Comparison of ENCODE assay signal across 8 cellular contexts in the genomic region with DNA sequence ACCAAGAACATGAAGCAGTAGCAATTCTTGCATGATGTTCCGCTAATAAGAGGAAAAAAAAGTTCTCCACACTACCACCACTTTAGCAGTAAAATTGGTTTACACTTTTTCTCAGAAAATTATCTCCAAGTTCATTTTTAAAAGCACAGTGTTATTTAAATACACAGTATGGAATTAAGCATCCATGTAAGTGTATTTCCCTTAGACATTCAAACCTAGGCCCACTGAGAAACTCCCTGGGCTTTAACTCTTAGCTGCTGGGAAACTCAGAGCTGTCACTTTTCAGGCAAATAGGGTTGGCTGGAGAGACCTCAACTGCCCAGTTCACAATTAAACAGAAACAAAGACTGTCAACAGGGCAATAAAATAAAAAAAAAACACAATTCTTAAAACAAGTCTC. TPM values are rescaled to one million over a fixed set of nuclear protein-coding genes. Genes with fewer than 3 reads are reported as not detected.
DNase-seq lines count a peak whose midpoint lies in the region; ATAC-seq, FAIRE-seq and TF ChIP-seq lines count a peak whose summit lies in the region.

No MANE protein-coding gene starts in this region.

- H3K36me3 Mint-ChIP-seq in activated CD8-positive, alpha-beta memory T cell treated with anti-CD3 and anti-CD28 coated beads, Interleukin-2, amount 10 ng/mL, durations not matched to agents 7 days and 5 days: peaks cover 2% of the 10 kb centered on the region
- H3K36me3 Mint-ChIP-seq in astrocyte (ENCODE audit: low read depth, unreplicated experiment): peaks cover 2% of the 10 kb centered on the region

- 63% methylated on average over 1 of the region's 1 CpG for WGBS in right lobe of liver (ENCODE audit: insufficient coverage, low coverage, low lambda C conversion rate, missing lambda C conversion rate)
- 85 to 88% methylated on average over 1 of the region's 1 CpG for WGBS in thyroid gland, 2 donors

- H3K9me3 Mint-ChIP-seq in activated CD8-positive, alpha-beta memory T cell treated with anti-CD3 and anti-CD28 coated beads, Interleukin-2, amount 10 ng/mL, durations not matched to agents 7 days and 5 days (ENCODE audit: low read depth): no peaks in the 10 kb centered on the region
- no peaks in the 10 kb centered on the region for H3K9me3 Mint-ChIP-seq in astrocyte (ENCODE audit: unreplicated experiment)

- H3K27ac ChIP-seq in astrocyte (ENCODE audit: low read depth, low read length) (no peak overlapping the region), right lobe of liver (peak overlapping the region in 2 of 3 donors; percentile 82 to 98), thyroid gland (peak overlapping the region in 2 of 3 donors; percentile 94 to 97)

- H3K4me3 Mint-ChIP-seq in activated CD8-positive, alpha-beta memory T cell treated with anti-CD3 and anti-CD28 coated beads, Interleukin-2, amount 10 ng/mL, durations not matched to agents 7 days and 5 days: peak overlapping the region; percentile 84
- H3K4me3 Mint-ChIP-seq in astrocyte (ENCODE audit: unreplicated experiment): peak overlapping the region; percentile 100

- peaks cover 20% of the 10 kb centered on the region for H3K27me3 Mint-ChIP-seq in activated CD8-positive, alpha-beta memory T cell treated with anti-CD3 and anti-CD28 coated beads, Interleukin-2, amount 10 ng/mL, durations not matched to agents 7 days and 5 days
- no peaks in the 10 kb centered on the region for H3K27me3 Mint-ChIP-seq in astrocyte (ENCODE audit: low read depth, unreplicated experiment)

- H3K9ac ChIP-seq in astrocyte (ENCODE audit: low read length): peak overlapping the region; percentile 95

- CTCF ChIA-PET in activated CD8-positive, alpha-beta memory T cell treated with anti-CD3 and anti-CD28 coated beads, Interleukin-2, amount 10 ng/mL, durations not matched to agents 7 days and 5 days (lab: Charles Lee): interaction anchor here (0.8 kb wide), 1 partner anchor 182 kb away, joined by 3 read pairs; no protein-coding TSS in a partner anchor

- H3K4me1 ChIP-seq in astrocyte (ENCODE audit: insufficient read depth, low read length) (peaks cover 18% of the 10 kb centered on the region), right lobe of liver (peaks cover 0 to 37% (median 18%) of the 10 kb centered on the region in 4 donors), thyroid gland (peaks cover 22 to 37% of the 10 kb centered on the region in 2 donors)

- H3K4me3 ChIP-seq in astrocyte (ENCODE audit: insufficient read depth, low read depth, low read length) (peak overlapping the region; percentile 71), right lobe of liver (peak overlapping the region in 1 of 3 donors; percentile 72), thyroid gland (replicated peaks in 1 of 3) (peak overlapping the region in 1 of 3 donors; percentile 70)

- H3K27me3 ChIP-seq in astrocyte (ENCODE audit: insufficient read depth, low read length): no peaks in the 10 kb centered on the region
- no peaks in the 10 kb centered on the region for H3K27me3 ChIP-seq in right lobe of liver
- no peaks in the 10 kb centered on the region for H3K27me3 ChIP-seq in thyroid gland

- TF ChIP-seq POLR2A in right lobe of liver (IDR thresholded peaks at IDR 0.05) (no peak), thyroid gland (IDR thresholded peaks at IDR 0.05) (no peak)

- peaks cover 45% of the 10 kb centered on the region for H4K20me1 ChIP-seq in astrocyte (ENCODE audit: insufficient read depth, low read length)

- H3K4me1 Mint-ChIP-seq in activated CD8-positive, alpha-beta memory T cell treated with anti-CD3 and anti-CD28 coated beads, Interleukin-2, amount 10 ng/mL, durations not matched to agents 7 days and 5 days: peaks cover 31% of the 10 kb centered on the region
- H3K4me1 Mint-ChIP-seq in astrocyte (ENCODE audit: low read depth, unreplicated experiment): peaks cover 40% of the 10 kb centered on the region

- no peak overlapping the region for H2AFZ ChIP-seq in astrocyte (ENCODE audit: low read depth, low read length)

- H3K4me2 ChIP-seq in astrocyte (ENCODE audit: low read length): peak overlapping the region; percentile 95

- H3K9me3 ChIP-seq in astrocyte (ENCODE audit: insufficient read depth, low read depth, low read length): no peaks in the 10 kb centered on the region
- H3K9me3 ChIP-seq in right lobe of liver: no peaks in the 10 kb centered on the region
- H3K9me3 ChIP-seq in thyroid gland: no peaks in the 10 kb centered on the region

- H3K79me2 ChIP-seq in astrocyte (ENCODE audit: insufficient read depth, low read length): peaks cover 71% of the 10 kb centered on the region

- FAIRE-seq in astrocyte (lab: Jason Lieb, UNC): no peak

- DNase-seq in activated CD8-positive, alpha-beta memory T cell treated with anti-CD3 and anti-CD28 coated beads, Interleukin-2, amount 10 ng/mL, durations not matched to agents 7 days and 5 days: no peak
- DNase-seq in activated CD8-positive, alpha-beta memory T cell treated with anti-CD3 and anti-CD28 coated beads for 24 hours: no peak
- no peak for DNase-seq in astrocyte (ENCODE audit: low read depth)
- no peak for DNase-seq in right lobe of liver
- no peak for DNase-seq in thyroid gland
- no peak for DNase-seq in CD1c-positive myeloid dendritic cell (ENCODE audit: extremely low spot score)
- DNase-seq in dermis blood vessel endothelial cell: no peak

- H3K36me3 ChIP-seq in astrocyte (ENCODE audit: insufficient read depth, low read length) (no peaks in the 10 kb centered on the region), right lobe of liver (no peaks in the 10 kb centered on the region), thyroid gland (no peaks in the 10 kb centered on the region)

- intact Hi-C loops in right lobe of liver (cut with DNase I): no loop called here
- intact Hi-C loops in thyroid gland (cut with DNase I): no loop called here

- TF ChIP-seq CTCF in astrocyte (IDR thresholded peaks at IDR 0.05; ENCODE audit: insufficient read depth, low read depth, low read length) (no peak), right lobe of liver (IDR thresholded peaks at IDR 0.05) (no peak), thyroid gland (IDR thresholded peaks at IDR 0.05) (no peak)

- ATAC-seq in activated CD8-positive, alpha-beta memory T cell treated with anti-CD3 and anti-CD28 coated beads, Interleukin-2, amount 10 ng/mL, durations not matched to agents 7 days and 5 days: no peak
- ATAC-seq in right lobe of liver (no peak), HG03378 (IDR thresholded peaks at IDR 0.05; ENCODE audit: unreplicated experiment) (no peak)

- H3K27ac Mint-ChIP-seq in activated CD8-positive, alpha-beta memory T cell treated with anti-CD3 and anti-CD28 coated beads, Interleukin-2, amount 10 ng/mL, durations not matched to agents 7 days and 5 days: peak overlapping the region; percentile 43
- H3K27ac Mint-ChIP-seq in astrocyte (ENCODE audit: unreplicated experiment): no peak overlapping the region

RNA-seq across cellular contexts. Expression of a gene that starts 2.7 kb away (rescaled TPM):
- 10 to 100 TPM; 17.6 to 24.2 TPM for total RNA-seq in activated CD8-positive, alpha-beta memory T cell treated with anti-CD3 and anti-CD28 coated beads, Interleukin-2, amount 10 ng/mL, durations not matched to agents 7 days and 5 days
- total RNA-seq in astrocyte (65.7 and 74.9 TPM in 2 replicates), right lobe of liver (10 to 100 TPM; 15.8 to 28.7 (median 21.6) TPM), thyroid gland (10 to 100 TPM; 40.0 to 60.8 (median 58.1) TPM), dermis blood vessel endothelial cell (48.0 and 88.6 TPM in 2 replicates)
